In genomic region chr3:156800287-156800686, GRCh38 we compare ENCODE assay signal across 2 cellular contexts. TPM values are rescaled to one million over a fixed set of nuclear protein-coding genes. Genes with fewer than 3 reads are reported as not detected.
"Had no signal": no experiment of that assay in that cellular context is flagged by ENCODE, and none has a peak within 500 bp of the region (broad histone marks: within the 10 kb centered on the region; RNA-seq: fewer than 3 reads in every experiment).

No MANE protein-coding gene starts in this region.

RNA-seq across cellular contexts. Expression of gene LEKR1, which starts 25.9 kb away (rescaled TPM):
- total RNA-seq: ascending aorta had no signal
- polyA plus RNA-seq: aorta had no signal
